ENCODE assay signal across 9 cellular contexts in the genomic region with DNA sequence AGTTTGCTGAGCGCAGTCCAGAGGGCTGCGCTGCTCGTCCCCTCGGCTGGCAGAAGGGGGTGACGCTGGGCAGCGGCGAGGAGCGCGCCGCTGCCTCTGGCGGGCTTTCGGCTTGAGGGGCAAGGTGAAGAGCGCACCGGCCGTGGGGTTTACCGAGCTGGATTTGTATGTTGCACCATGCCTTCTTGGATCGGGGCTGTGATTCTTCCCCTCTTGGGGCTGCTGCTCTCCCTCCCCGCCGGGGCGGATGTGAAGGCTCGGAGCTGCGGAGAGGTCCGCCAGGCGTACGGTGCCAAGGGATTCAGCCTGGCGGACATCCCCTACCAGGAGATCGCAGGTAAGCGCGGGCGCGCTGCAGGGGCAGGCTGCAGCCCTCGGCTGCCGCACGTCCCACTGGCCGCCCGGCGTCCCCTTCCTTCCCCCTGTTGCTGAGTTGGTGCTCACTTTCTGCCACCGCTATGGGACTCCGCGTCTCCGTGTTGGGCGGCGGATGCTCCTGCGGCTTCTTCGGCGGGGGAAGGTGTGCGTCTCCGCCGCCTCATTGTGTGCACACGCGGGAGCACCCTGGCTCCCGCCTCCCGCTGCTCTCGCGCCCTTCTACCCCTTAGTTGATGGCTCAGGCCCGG. TPM values are rescaled to one million over a fixed set of nuclear protein-coding genes. Genes with fewer than 3 reads are reported as not detected.
DNase-seq lines count a peak whose midpoint lies in the region; ATAC-seq, FAIRE-seq and TF ChIP-seq lines count a peak whose summit lies in the region.
"Had no signal": no experiment of that assay in that cellular context is flagged by ENCODE, and none has a peak within 500 bp of the region (broad histone marks: within the 10 kb centered on the region; RNA-seq: fewer than 3 reads in every experiment).

No MANE protein-coding gene starts in this region.

- in situ Hi-C loops in GM13977 (cut with MboI; ENCODE audit: low pct_unique_long_range_greater_than_20kb, low sequenced_read_pairs, unreplicated experiment), result no loop called here

- no peak for DNase-seq in CD14-positive monocyte (ENCODE audit: low spot score)
- peak; percentile 82 for DNase-seq in NCI-H1092 (lab: John Stamatoyannopoulos, UW)
- peak; percentile 77 for DNase-seq in WERI-Rb-1
- no peak for DNase-seq in small intestine
- no peak for DNase-seq in cortex of kidney (lab: John Stamatoyannopoulos, UW)
- DNase-seq in GM13977 (ENCODE audit: low spot score), result no peak

- no peak overlapping the region for H3K27ac Mint-ChIP-seq in CD14-positive monocyte

- WGBS in small intestine, 3 donors, result 2 to 7% (median 7%) methylated on average over 53 to 56 of the region's 56 CpGs

- H3K27ac ChIP-seq in WERI-Rb-1 (peak overlapping the region; percentile 95), small intestine (ENCODE audit: low read depth in 1 of 2, low read length in 1 of 2) (peak overlapping the region in 1 of 2 donors; percentile 77)

- peaks cover 0 to 17% (median 13%) of the 10 kb centered on the region in 7 donors for H3K9me3 Mint-ChIP-seq in CD14-positive monocyte

- no peaks in the 10 kb centered on the region for H3K4me1 ChIP-seq in small intestine (ENCODE audit: control insufficient read depth in 2 of 2, insufficient read depth in 1 of 2, low read depth in 1 of 2, low read length in 1 of 2)

- H3K4me1 Mint-ChIP-seq in CD14-positive monocyte, result peaks cover 4% of the 10 kb centered on the region

- H3K4me3 Mint-ChIP-seq in CD14-positive monocyte, result peak overlapping the region; percentile 34 to 82

- no peaks in the 10 kb centered on the region for H3K27me3 ChIP-seq in WERI-Rb-1 (ENCODE audit: insufficient read depth, low read depth, severe bottlenecking)
- H3K27me3 ChIP-seq in small intestine (ENCODE audit: control insufficient read depth in 2 of 2, insufficient read depth in 2 of 2, low read length in 2 of 2), result peaks cover 7 to 16% of the 10 kb centered on the region in 2 donors

- peak overlapping the region; percentile 86 for H3K4me3 ChIP-seq in WERI-Rb-1 (ENCODE audit: low read depth, low read length)
- H3K4me3 ChIP-seq in iPS-11a (ENCODE audit: low read depth, low read length), result peak overlapping the region; percentile 82
- H3K4me3 ChIP-seq in small intestine (ENCODE audit: low read depth in 1 of 2, low read length in 2 of 2), result peak overlapping the region; percentile 4 to 28

- TF ChIP-seq CTCF in CD14-positive monocyte (IDR thresholded peaks at IDR 0.05) (no peak), WERI-Rb-1 (IDR thresholded peaks at IDR 0.05; ENCODE audit: low read depth, low read length) (peak; percentile 36), GM13977 (IDR thresholded peaks at IDR 0.05; ENCODE audit: extremely low read depth, insufficient read depth, missing control alignments) (no peak)

- H3K9me3 ChIP-seq in WERI-Rb-1 (ENCODE audit: severe bottlenecking), result no peaks in the 10 kb centered on the region
- no peaks in the 10 kb centered on the region for H3K9me3 ChIP-seq in small intestine (ENCODE audit: control insufficient read depth, low read depth)

- no peak for FAIRE-seq in small intestine (lab: Jason Lieb, UNC)
- FAIRE-seq: colon had no signal

- no peak for ATAC-seq in HG03139 (IDR thresholded peaks at IDR 0.05; ENCODE audit: unreplicated experiment)

- H3K27me3 Mint-ChIP-seq in CD14-positive monocyte (ENCODE audit: low read depth in 3 of 3), result peaks cover 36 to 50% (median 46%) of the 10 kb centered on the region in 3 donors

- H3K36me3 Mint-ChIP-seq in CD14-positive monocyte, result peaks cover 0 to 5% of the 10 kb centered on the region in 2 donors

- intact Hi-C loops in CD14-positive monocyte (cut with micrococcal nuclease), result no loop called here

- H3K36me3 ChIP-seq in WERI-Rb-1, result peaks cover 27% of the 10 kb centered on the region
- no peaks in the 10 kb centered on the region for H3K36me3 ChIP-seq in small intestine (ENCODE audit: control insufficient read depth in 2 of 2, insufficient read depth in 2 of 2, low read length in 2 of 2)

RNA-seq across cellular contexts. Expression of gene GPC6, which starts 0.8 kb away (rescaled TPM):
- polyA plus RNA-seq in CD14-positive monocyte, result not detected
- 1 to 10 TPM in 1 of 3 donors, under 1 TPM in 2; 0.22 to 2.3 (median 0.54) TPM for polyA plus RNA-seq in small intestine

Comparison
In these comparisons a context has a peak if more than half of its experiments do, and no peak if none do; other contexts are left out.
1. DNase-seq: peak in NCI-H1092 (single experiment) and WERI-Rb-1 (single experiment); none in CD14-positive monocyte (single experiment), small intestine (single experiment), cortex of kidney (single experiment) and GM13977 (single experiment).
2. H3K4me3 ChIP-seq: peak in every context shown above with its lines; median percentile 86 in WERI-Rb-1; 82 in iPS-11a; 16 in small intestine.